ENCODE assay signal across 17 cellular contexts in the genomic region with DNA sequence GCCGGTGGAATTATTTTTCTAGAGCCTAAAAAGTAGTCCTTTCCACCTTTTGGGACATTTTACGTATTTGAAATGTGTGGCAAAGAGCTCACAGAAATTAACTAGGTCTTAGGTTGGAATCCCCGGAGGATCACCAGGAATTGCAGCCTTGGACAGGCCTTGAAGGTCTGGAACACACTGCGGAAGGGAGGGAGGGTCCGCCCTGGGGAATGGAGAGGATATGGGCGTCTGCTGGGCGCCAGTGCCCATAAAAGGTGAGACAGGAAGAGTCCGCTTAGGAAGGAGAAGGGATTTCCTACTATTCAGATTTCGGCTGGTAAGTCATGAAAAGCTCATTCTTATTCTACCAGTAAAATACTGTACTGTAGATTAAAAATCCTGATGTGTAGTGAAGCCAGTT.
A peak's percentile ranks its signal among the peaks of the same experiment; 100 is the strongest.
DNase-seq lines count a peak whose midpoint lies in the region; ATAC-seq and TF ChIP-seq lines count a peak whose summit lies in the region.
"Had no signal": no experiment of that assay in that cellular context is flagged by ENCODE, and none has a peak within 500 bp of the region (broad histone marks: within the 10 kb centered on the region; RNA-seq: fewer than 3 reads in every experiment).

No MANE protein-coding gene starts in this region.

- intact Hi-C loops in left lung (cut with DNase I), result loop anchor here (10.0 kb wide), 1 partner anchor 184 kb away; no protein-coding TSS in a partner anchor

- no peaks in the 10 kb centered on the region for H3K9me3 ChIP-seq in left lung
- H3K9me3 ChIP-seq in thoracic aorta, result no peaks in the 10 kb centered on the region
- H3K9me3 ChIP-seq: colonic mucosa, HAP-1 had no signal

- peak; percentile 11 for ATAC-seq in GM21423 (IDR thresholded peaks at IDR 0.05; ENCODE audit: unreplicated experiment)
- no peak for ATAC-seq in left lung
- ATAC-seq in thoracic aorta (ENCODE audit: insufficient number of reproducible peaks, low FRiP score, low read depth), result no peak
- ATAC-seq: activated T-cell treated with anti-CD3 and anti-CD28 coated beads, Interleukin-2, amount 50 U/mL, for 4 hours had no signal

- peaks cover 38% of the 10 kb centered on the region for H3K36me3 Mint-ChIP-seq in chondrocyte (ENCODE audit: low read depth)

- no peaks in the 10 kb centered on the region for H3K36me3 ChIP-seq in left lung
- no peaks in the 10 kb centered on the region for H3K36me3 ChIP-seq in thoracic aorta
- H3K36me3 ChIP-seq: colonic mucosa, HAP-1 had no signal

- H3K27ac ChIP-seq in left lung (peak overlapping the region; percentile 14 to 50), thoracic aorta (peak overlapping the region; percentile 89 to 96)
- H3K27ac ChIP-seq: C4-2B had no signal

- H3K4me1 Mint-ChIP-seq in chondrocyte (ENCODE audit: low read depth), result peaks cover 95% of the 10 kb centered on the region

- H3K4me3 Mint-ChIP-seq in chondrocyte (ENCODE audit: unreplicated experiment), result no peak overlapping the region
- H3K4me3 Mint-ChIP-seq: activated CD4-positive, alpha-beta T cell treated with anti-CD3 and anti-CD28 coated beads, Interleukin-2, amount 10 ng/mL, durations not matched to agents 7 days and 5 days; activated T-cell treated with anti-CD3 and anti-CD28 coated beads, Interleukin-2, amount 50 U/mL, for 4 hours; T-helper 2 cell treated with Interferon-gamma antibody and Interleukin-4, amounts not matched to agents 5 μg/mL and 100 μg/mL, for 36 hours had no signal

- H3K4me1 ChIP-seq in left lung, result peaks cover 8 to 32% of the 10 kb centered on the region in 2 donors
- H3K4me1 ChIP-seq in thoracic aorta (ENCODE audit: control insufficient read depth in 1 of 2, low read depth in 2 of 2), result peaks cover 49 to 95% of the 10 kb centered on the region in 2 donors
- H3K4me1 ChIP-seq: colonic mucosa, HAP-1 had no signal

- H3K27me3 ChIP-seq in left lung (peaks cover 0 to 45% of the 10 kb centered on the region in 2 donors), thoracic aorta (replicated peaks; ENCODE audit: insufficient read depth) (no peaks in the 10 kb centered on the region)
- H3K27me3 ChIP-seq: colonic mucosa had no signal

- DNase-seq in chondrocyte (ENCODE audit: low spot score) (no peak), left lung (no peak), thoracic aorta (ENCODE audit: low spot score) (no peak), pons (ENCODE audit: low spot score) (no peak), SK-N-DZ (ENCODE audit: low spot score) (no peak), NCI-H524 (lab: John Stamatoyannopoulos, UW) (no peak)
- no peak for DNase-seq in activated CD8-positive, alpha-beta memory T cell treated with anti-CD3 and anti-CD28 coated beads for 24 hours
- DNase-seq: activated CD4-positive, alpha-beta T cell treated with anti-CD3 and anti-CD28 coated beads, Interleukin-2, amount 10 ng/mL, durations not matched to agents 7 days and 5 days; activated T-cell treated with anti-CD3 and anti-CD28 coated beads, Interleukin-2, amount 50 U/mL, for 4 hours; colonic mucosa; Kasumi-1; NCI-H1930; NCI-H526 had no signal

- H3K27ac Mint-ChIP-seq in chondrocyte (ENCODE audit: unreplicated experiment), result peak overlapping the region; percentile 91
- H3K27ac Mint-ChIP-seq: activated CD4-positive, alpha-beta T cell treated with anti-CD3 and anti-CD28 coated beads, Interleukin-2, amount 10 ng/mL, durations not matched to agents 7 days and 5 days; T-helper 2 cell treated with Interferon-gamma antibody and Interleukin-4, amounts not matched to agents 5 μg/mL and 100 μg/mL, for 36 hours had no signal

- H3K27me3 Mint-ChIP-seq in chondrocyte (ENCODE audit: low read depth), result no peaks in the 10 kb centered on the region

- H3K4me3 ChIP-seq in left lung (no peak overlapping the region), thoracic aorta (peak overlapping the region; percentile 13)
- H3K4me3 ChIP-seq: colonic mucosa, HAP-1 had no signal

- H3K9me3 Mint-ChIP-seq in chondrocyte (ENCODE audit: low read depth), result no peaks in the 10 kb centered on the region
- H3K9me3 Mint-ChIP-seq: activated CD4-positive, alpha-beta T cell treated with anti-CD3 and anti-CD28 coated beads, Interleukin-2, amount 10 ng/mL, durations not matched to agents 7 days and 5 days; activated T-cell treated with anti-CD3 and anti-CD28 coated beads, Interleukin-2, amount 50 U/mL, for 4 hours; T-helper 2 cell treated with Interferon-gamma antibody and Interleukin-4, amounts not matched to agents 5 μg/mL and 100 μg/mL, for 36 hours had no signal

- TF ChIP-seq CTCF in chondrocyte (IDR thresholded peaks at IDR 0.05), result no peak
- TF ChIP-seq CTCF in left lung (IDR thresholded peaks at IDR 0.05), result no peak
- no peak for TF ChIP-seq CTCF in thoracic aorta (IDR thresholded peaks at IDR 0.05)
